In the genomic region with DNA sequence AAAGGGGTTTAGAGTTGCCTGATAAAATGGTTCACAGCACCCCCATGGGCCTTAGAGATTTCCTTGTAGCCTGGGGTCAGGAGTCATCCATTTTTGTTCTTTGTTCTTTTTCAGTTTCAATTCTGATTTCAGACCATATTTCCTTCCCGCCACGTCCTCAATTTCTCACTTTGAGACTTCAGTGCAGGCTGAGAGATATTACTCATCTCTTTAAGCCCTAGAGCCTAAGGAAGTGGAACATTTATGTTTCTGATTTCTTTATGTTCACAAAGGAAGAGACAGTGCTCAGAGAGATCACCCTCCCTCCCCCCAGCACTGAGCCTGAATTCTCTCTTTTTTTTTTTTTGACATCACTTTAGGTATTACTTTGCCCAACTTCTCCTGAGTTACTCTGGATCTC, we compare ENCODE assay signal across 8 cellular contexts. TPM values are rescaled to one million over a fixed set of nuclear protein-coding genes. Genes with fewer than 3 reads are reported as not detected.
DNase-seq lines count a peak whose midpoint lies in the region; ATAC-seq and TF ChIP-seq lines count a peak whose summit lies in the region.

No MANE protein-coding gene starts in this region.

- peak overlapping the region in 3 of 4 donors; percentile 63 to 75 (median 63) for H3K4me3 Mint-ChIP-seq in CD4-positive, CD25-positive, alpha-beta regulatory T cell
- H3K4me3 Mint-ChIP-seq in central memory CD8-positive, alpha-beta T cell: peak overlapping the region; percentile 59
- H3K4me3 Mint-ChIP-seq in GM23338: no peak overlapping the region

- no peaks in the 10 kb centered on the region for H3K9me3 ChIP-seq in CD4-positive, CD25-positive, alpha-beta regulatory T cell (ENCODE audit: control insufficient read depth in 2 of 2, low read length in 2 of 2)
- H3K9me3 ChIP-seq in breast epithelium: peaks cover 0 to 7% of the 10 kb centered on the region in 2 donors

- H3K36me3 Mint-ChIP-seq in CD4-positive, CD25-positive, alpha-beta regulatory T cell: peaks cover 48% of the 10 kb centered on the region
- peaks cover 38% of the 10 kb centered on the region for H3K36me3 Mint-ChIP-seq in central memory CD8-positive, alpha-beta T cell (ENCODE audit: insufficient read depth)
- peaks cover 36% of the 10 kb centered on the region for H3K36me3 Mint-ChIP-seq in GM23338 (ENCODE audit: low read depth)

- peaks cover 27% of the 10 kb centered on the region for H3K36me3 ChIP-seq in CD4-positive, CD25-positive, alpha-beta regulatory T cell (ENCODE audit: control insufficient read depth, insufficient read depth, low read length)
- H3K36me3 ChIP-seq in GM23338 (ENCODE audit: insufficient read depth): no peaks in the 10 kb centered on the region
- H3K36me3 ChIP-seq in breast epithelium: no peaks in the 10 kb centered on the region

- H3K9me2 ChIP-seq in GM23338 (ENCODE audit: insufficient read depth): no peaks in the 10 kb centered on the region

- no peak for TF ChIP-seq CTCF in GM23338 (conservative IDR thresholded peaks at IDR 0.05; ENCODE audit: low read depth in 2 of 2)
- no peak for TF ChIP-seq CTCF in breast epithelium (IDR thresholded peaks at IDR 0.05)

- H3K27ac Mint-ChIP-seq in CD4-positive, CD25-positive, alpha-beta regulatory T cell: peak overlapping the region; percentile 82 to 89 (median 84)
- H3K27ac Mint-ChIP-seq in central memory CD8-positive, alpha-beta T cell (ENCODE audit: low read depth): peak overlapping the region; percentile 75
- H3K27ac Mint-ChIP-seq in GM23338: no peak overlapping the region

- H3K4me1 ChIP-seq in CD4-positive, CD25-positive, alpha-beta regulatory T cell (ENCODE audit: control insufficient read depth, insufficient read depth, low read length, poor library complexity, severe bottlenecking): peaks cover 68% of the 10 kb centered on the region
- H3K4me1 ChIP-seq in GM23338 (ENCODE audit: insufficient read depth) (no peaks in the 10 kb centered on the region), breast epithelium (no peaks in the 10 kb centered on the region)

- peaks cover 0 to 3% (median 0%) of the 10 kb centered on the region in 7 donors for H3K9me3 Mint-ChIP-seq in CD4-positive, CD25-positive, alpha-beta regulatory T cell
- no peaks in the 10 kb centered on the region for H3K9me3 Mint-ChIP-seq in central memory CD8-positive, alpha-beta T cell
- H3K9me3 Mint-ChIP-seq in GM23338: peaks cover 3% of the 10 kb centered on the region; the same call in 1 of the 3 replicates

- no peaks in the 10 kb centered on the region for H3F3A ChIP-seq in GM23338 (replicated peaks; ENCODE audit: low read depth)

- H3K4me2 ChIP-seq in GM23338: no peak overlapping the region

- peak in 2 of 3 donors; percentile 8 to 79 for DNase-seq in CD4-positive, CD25-positive, alpha-beta regulatory T cell
- DNase-seq in central memory CD8-positive, alpha-beta T cell (ENCODE audit: low spot score in 2 of 2): no peak
- DNase-seq in GM23338 (ENCODE audit: low spot score): no peak
- no peak for DNase-seq in amniotic stem cell (lab: John Stamatoyannopoulos, UW)
- DNase-seq in germinal center (ENCODE audit: low spot score): no peak
- DNase-seq in breast epithelium (ENCODE audit: low spot score in 2 of 2): no peak

- H2AFZ ChIP-seq in GM23338: no peak overlapping the region

- H3K27me3 Mint-ChIP-seq in CD4-positive, CD25-positive, alpha-beta regulatory T cell: no peaks in the 10 kb centered on the region
- no peaks in the 10 kb centered on the region for H3K27me3 Mint-ChIP-seq in central memory CD8-positive, alpha-beta T cell
- peaks cover 2% of the 10 kb centered on the region for H3K27me3 Mint-ChIP-seq in GM23338 (ENCODE audit: insufficient read depth, low read depth, poor library complexity)

- H3K4me3 ChIP-seq in CD4-positive, CD25-positive, alpha-beta regulatory T cell (ENCODE audit: low read depth, low read length): peak overlapping the region; percentile 44
- H3K4me3 ChIP-seq in GM23338: no peak overlapping the region
- no peak overlapping the region for H3K4me3 ChIP-seq in breast epithelium

- peak; percentile 82 to 84 for ATAC-seq in CD4-positive, CD25-positive, alpha-beta regulatory T cell (ENCODE audit: low read depth in 2 of 2)
- ATAC-seq in GM19455 (IDR thresholded peaks at IDR 0.05; ENCODE audit: unreplicated experiment) (peak; percentile 78), HG03469 (IDR thresholded peaks at IDR 0.05; ENCODE audit: unreplicated experiment) (peak; percentile 79), GM23338 (no peak)
- ATAC-seq in central memory CD8-positive, alpha-beta T cell (replicated peaks; ENCODE audit: extremely low read depth, poor library complexity, severe bottlenecking): peak; percentile 61

- 0 out of 2 replicates have a peak, but pooled peaks cover 7% of the 10 kb centered on the region for H3K79me2 ChIP-seq in GM23338 (replicated peaks; ENCODE audit: insufficient read depth)

- H4K20me1 ChIP-seq in GM23338 (replicated peaks; ENCODE audit: insufficient read depth): no peaks in the 10 kb centered on the region

- H3K27me3 ChIP-seq in CD4-positive, CD25-positive, alpha-beta regulatory T cell (ENCODE audit: control insufficient read depth, insufficient read depth, low read length): no peaks in the 10 kb centered on the region
- H3K27me3 ChIP-seq in GM23338 (ENCODE audit: insufficient read depth) (no peaks in the 10 kb centered on the region), breast epithelium (peaks cover 0 to 4% of the 10 kb centered on the region in 2 donors)

- no peak for TF ChIP-seq POLR2A in breast epithelium (IDR thresholded peaks at IDR 0.05)

- intact Hi-C loops in breast epithelium (cut with DNase I; ENCODE audit: low total_unique reads): no loop called here

- peak overlapping the region; percentile 57 for H3K27ac ChIP-seq in CD4-positive, CD25-positive, alpha-beta regulatory T cell (ENCODE audit: insufficient read depth, low read length, poor library complexity, severe bottlenecking)
- no peak overlapping the region for H3K27ac ChIP-seq in GM23338 (ENCODE audit: low read depth)
- no peak overlapping the region for H3K27ac ChIP-seq in breast epithelium

- peaks cover 10 to 90% (median 66%) of the 10 kb centered on the region in 4 donors for H3K4me1 Mint-ChIP-seq in CD4-positive, CD25-positive, alpha-beta regulatory T cell
- H3K4me1 Mint-ChIP-seq in central memory CD8-positive, alpha-beta T cell: peaks cover 78% of the 10 kb centered on the region
- peaks cover 21% of the 10 kb centered on the region for H3K4me1 Mint-ChIP-seq in GM23338

TF ChIP-seq in GM23338, 12 proteins besides CTCF, POLR2A, EP300 and RAD21 (continues in another document):
- no peak for TF ChIP-seq POLR2AphosphoS5 (IDR thresholded peaks at IDR 0.05; ENCODE audit: low read depth)
- TF ChIP-seq, protein P1, sequence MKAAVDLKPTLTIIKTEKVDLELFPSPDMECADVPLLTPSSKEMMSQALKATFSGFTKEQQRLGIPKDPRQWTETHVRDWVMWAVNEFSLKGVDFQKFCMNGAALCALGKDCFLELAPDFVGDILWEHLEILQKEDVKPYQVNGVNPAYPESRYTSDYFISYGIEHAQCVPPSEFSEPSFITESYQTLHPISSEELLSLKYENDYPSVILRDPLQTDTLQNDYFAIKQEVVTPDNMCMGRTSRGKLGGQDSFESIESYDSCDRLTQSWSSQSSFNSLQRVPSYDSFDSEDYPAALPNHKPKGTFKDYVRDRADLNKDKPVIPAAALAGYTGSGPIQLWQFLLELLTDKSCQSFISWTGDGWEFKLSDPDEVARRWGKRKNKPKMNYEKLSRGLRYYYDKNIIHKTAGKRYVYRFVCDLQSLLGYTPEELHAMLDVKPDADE (IDR thresholded peaks at IDR 0.05): no peak

RNA-seq across cellular contexts. Expression of a gene that starts 56.3 kb away (rescaled TPM):
- 339 TPM for total RNA-seq in CD4-positive, CD25-positive, alpha-beta regulatory T cell
- polyA plus RNA-seq in CD4-positive, CD25-positive, alpha-beta regulatory T cell: 100 to 1,000 TPM; 382 to 527 (median 469) TPM
- 111 and 120 TPM in 2 replicates for total RNA-seq in GM23338 (2014; rRNA removed; shearing (Covaris generic))
- 47.5 and 49.2 TPM in 2 replicates for polyA plus RNA-seq in GM23338 (2016; fragmentation: Nextera tagmentation; extraction: Ambion mirVana)
- total RNA-seq in breast epithelium: 100 to 1,000 TPM; 132 to 190 (median 182) TPM

Comparison
In these comparisons a context has a peak if more than half of its experiments do, and no peak if none do; other contexts are left out.
1. DNase-seq: peak in CD4-positive, CD25-positive, alpha-beta regulatory T cell (2 of 3); none in central memory CD8-positive, alpha-beta T cell (0 of 2), GM23338 (single experiment), amniotic stem cell (single experiment), germinal center (single experiment) and breast epithelium (0 of 2).